ENCODE assay signal across 1 cellular context in genomic region chr18:33837191-33837590, GRCh38.
TF ChIP-seq lines count a peak whose summit lies in the region.

No MANE protein-coding gene starts in this region.

TF ChIP-seq in WTC11, 78 proteins besides CTCF, POLR2A, EP300 and RAD21 (continued from another document):
- TF ChIP-seq, protein P1, sequence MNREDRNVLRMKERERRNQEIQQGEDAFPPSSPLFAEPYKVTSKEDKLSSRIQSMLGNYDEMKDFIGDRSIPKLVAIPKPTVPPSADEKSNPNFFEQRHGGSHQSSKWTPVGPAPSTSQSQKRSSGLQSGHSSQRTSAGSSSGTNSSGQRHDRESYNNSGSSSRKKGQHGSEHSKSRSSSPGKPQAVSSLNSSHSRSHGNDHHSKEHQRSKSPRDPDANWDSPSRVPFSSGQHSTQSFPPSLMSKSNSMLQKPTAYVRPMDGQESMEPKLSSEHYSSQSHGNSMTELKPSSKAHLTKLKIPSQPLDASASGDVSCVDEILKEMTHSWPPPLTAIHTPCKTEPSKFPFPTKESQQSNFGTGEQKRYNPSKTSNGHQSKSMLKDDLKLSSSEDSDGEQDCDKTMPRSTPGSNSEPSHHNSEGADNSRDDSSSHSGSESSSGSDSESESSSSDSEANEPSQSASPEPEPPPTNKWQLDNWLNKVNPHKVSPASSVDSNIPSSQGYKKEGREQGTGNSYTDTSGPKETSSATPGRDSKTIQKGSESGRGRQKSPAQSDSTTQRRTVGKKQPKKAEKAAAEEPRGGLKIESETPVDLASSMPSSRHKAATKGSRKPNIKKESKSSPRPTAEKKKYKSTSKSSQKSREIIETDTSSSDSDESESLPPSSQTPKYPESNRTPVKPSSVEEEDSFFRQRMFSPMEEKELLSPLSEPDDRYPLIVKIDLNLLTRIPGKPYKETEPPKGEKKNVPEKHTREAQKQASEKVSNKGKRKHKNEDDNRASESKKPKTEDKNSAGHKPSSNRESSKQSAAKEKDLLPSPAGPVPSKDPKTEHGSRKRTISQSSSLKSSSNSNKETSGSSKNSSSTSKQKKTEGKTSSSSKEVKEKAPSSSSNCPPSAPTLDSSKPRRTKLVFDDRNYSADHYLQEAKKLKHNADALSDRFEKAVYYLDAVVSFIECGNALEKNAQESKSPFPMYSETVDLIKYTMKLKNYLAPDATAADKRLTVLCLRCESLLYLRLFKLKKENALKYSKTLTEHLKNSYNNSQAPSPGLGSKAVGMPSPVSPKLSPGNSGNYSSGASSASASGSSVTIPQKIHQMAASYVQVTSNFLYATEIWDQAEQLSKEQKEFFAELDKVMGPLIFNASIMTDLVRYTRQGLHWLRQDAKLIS (CRISPR knock-in tag; IDR thresholded peaks at IDR 0.05; ENCODE audit: borderline replicate concordance) = no peak
- no peak for TF ChIP-seq PRDM15 (CRISPR knock-in tag; IDR thresholded peaks at IDR 0.05)
- no peak for TF ChIP-seq SOX15 (CRISPR knock-in tag; IDR thresholded peaks at IDR 0.05)
- no peak for TF ChIP-seq MXD4 (CRISPR knock-in tag; IDR thresholded peaks at IDR 0.05; ENCODE audit: borderline replicate concordance)
- no peak for TF ChIP-seq E2F5 (CRISPR knock-in tag; IDR thresholded peaks at IDR 0.05)
- no peak for TF ChIP-seq IRF2 (CRISPR knock-in tag; IDR thresholded peaks at IDR 0.05; ENCODE audit: borderline replicate concordance, low read depth)
